Comparison of ENCODE assay signal across 1 cellular context in the genomic region with DNA sequence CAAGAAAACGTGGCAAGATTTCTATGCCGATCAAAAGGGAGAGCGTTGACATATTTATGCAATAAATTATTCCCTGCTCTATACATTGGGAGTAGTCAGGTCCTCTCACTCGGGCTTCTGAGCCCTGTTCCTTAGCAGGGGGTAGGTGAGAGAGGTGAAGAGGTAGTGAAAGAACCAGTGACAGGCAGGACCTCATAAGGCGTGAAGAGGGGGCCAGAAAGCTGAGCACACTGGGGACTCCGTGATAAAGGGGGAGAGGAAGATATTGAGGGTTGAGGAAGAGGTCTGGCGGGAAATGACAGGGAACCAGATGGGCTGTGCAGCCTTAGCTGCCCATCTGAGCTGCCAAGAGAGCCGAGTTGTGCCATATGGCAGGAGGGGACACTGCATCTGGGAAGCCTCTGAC.
TF ChIP-seq lines count a peak whose summit lies in the region.

No MANE protein-coding gene starts in this region.

TF ChIP-seq in HepG2, 621 proteins besides CTCF, POLR2A, EP300 and RAD21:
- TF ChIP-seq, protein P1, sequence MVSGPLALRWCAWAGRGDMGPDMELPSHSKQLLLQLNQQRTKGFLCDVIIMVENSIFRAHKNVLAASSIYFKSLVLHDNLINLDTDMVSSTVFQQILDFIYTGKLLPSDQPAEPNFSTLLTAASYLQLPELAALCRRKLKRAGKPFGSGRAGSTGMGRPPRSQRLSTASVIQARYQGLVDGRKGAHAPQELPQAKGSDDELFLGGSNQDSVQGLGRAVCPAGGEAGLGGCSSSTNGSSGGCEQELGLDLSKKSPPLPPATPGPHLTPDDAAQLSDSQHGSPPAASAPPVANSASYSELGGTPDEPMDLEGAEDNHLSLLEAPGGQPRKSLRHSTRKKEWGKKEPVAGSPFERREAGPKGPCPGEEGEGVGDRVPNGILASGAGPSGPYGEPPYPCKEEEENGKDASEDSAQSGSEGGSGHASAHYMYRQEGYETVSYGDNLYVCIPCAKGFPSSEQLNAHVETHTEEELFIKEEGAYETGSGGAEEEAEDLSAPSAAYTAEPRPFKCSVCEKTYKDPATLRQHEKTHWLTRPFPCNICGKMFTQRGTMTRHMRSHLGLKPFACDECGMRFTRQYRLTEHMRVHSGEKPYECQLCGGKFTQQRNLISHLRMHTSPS (CRISPR knock-in tag; IDR thresholded peaks at IDR 0.05; ENCODE audit: low read depth): no peak
- no peak for TF ChIP-seq NR1H2 (CRISPR knock-in tag; IDR thresholded peaks at IDR 0.05; ENCODE audit: borderline replicate concordance, low read depth)
- TF ChIP-seq ZSCAN9 (CRISPR knock-in tag; IDR thresholded peaks at IDR 0.05; ENCODE audit: borderline replicate concordance): no peak
